In genomic region chr5:96941140-96941539, GRCh38 we compare ENCODE assay signal across 1 cellular context.
TF ChIP-seq lines count a peak whose summit lies in the region.

No MANE protein-coding gene starts in this region.

TF ChIP-seq in GM12878, 131 proteins besides CTCF, POLR2A, EP300 and RAD21:
- TF ChIP-seq RELA (IDR thresholded peaks at IDR 0.05; ENCODE audit: borderline replicate concordance, partially characterized antibody), result no peak
- no peak for TF ChIP-seq ASH2L (IDR thresholded peaks at IDR 0.05; ENCODE audit: borderline replicate concordance, low read depth)
- no peak for TF ChIP-seq MYB (IDR thresholded peaks at IDR 0.05; ENCODE audit: borderline replicate concordance, low read depth, low read length)
- no peak for TF ChIP-seq KDM1A (IDR thresholded peaks at IDR 0.05; ENCODE audit: borderline replicate concordance)
- no peak for TF ChIP-seq ZBTB4 (CRISPR knock-in tag; IDR thresholded peaks at IDR 0.05)
- no peak for TF ChIP-seq FOS (IDR thresholded peaks at IDR 0.05; ENCODE audit: borderline replicate concordance, extremely low read depth, insufficient read length)
- no peak for TF ChIP-seq WRNIP1 (IDR thresholded peaks at IDR 0.05; ENCODE audit: borderline replicate concordance, low read depth, low read length)
- no peak for TF ChIP-seq CHD1 (IDR thresholded peaks at IDR 0.05; ENCODE audit: low read depth, low read length)
- no peak for TF ChIP-seq BRCA1 (IDR thresholded peaks at IDR 0.05; ENCODE audit: low read depth, low read length)
- no peak for TF ChIP-seq CBX3 (IDR thresholded peaks at IDR 0.05; ENCODE audit: borderline replicate concordance, low read depth)
- no peak for TF ChIP-seq IKZF1 (conservative IDR thresholded peaks at IDR 0.05)
- TF ChIP-seq RB1 (IDR thresholded peaks at IDR 0.05; ENCODE audit: borderline replicate concordance), result no peak
